ENCODE assay signal across 17 cellular contexts in genomic region chr1:170669586-170670332, GRCh38. TPM values are rescaled to one million over a fixed set of nuclear protein-coding genes. Genes with fewer than 3 reads are reported as not detected.
DNase-seq lines count a peak whose midpoint lies in the region; ATAC-seq and TF ChIP-seq lines count a peak whose summit lies in the region.
"Had no signal": no experiment of that assay in that cellular context is flagged by ENCODE, and none has a peak within 500 bp of the region (broad histone marks: within the 10 kb centered on the region; RNA-seq: fewer than 3 reads in every experiment).

No MANE protein-coding gene starts in this region.

- H3K4me1 ChIP-seq in ascending aorta (peaks cover 3 to 4% of the 10 kb centered on the region in 2 donors), iPS-15b (ENCODE audit: control insufficient read depth, insufficient read depth, low read length) (peaks cover 6% of the 10 kb centered on the region), skeletal muscle tissue (ENCODE audit: control insufficient read depth in 3 of 3, insufficient read depth in 3 of 3, low read length in 3 of 3) (peaks cover 38 to 49% (median 46%) of the 10 kb centered on the region in 3 donors)
- H3K4me1 ChIP-seq: parathyroid adenoma had no signal

- H3K27ac ChIP-seq in ascending aorta, result peak overlapping the region; percentile 23 to 28
- peak overlapping the region; percentile 92 for H3K27ac ChIP-seq in skeletal muscle tissue (ENCODE audit: low read depth, low read length)
- H3K27ac ChIP-seq: HL-60 had no signal

- H3K4me3 ChIP-seq in AG09309 (ENCODE audit: control insufficient read depth, low read depth, low read length), result peak overlapping the region; percentile 91
- peak overlapping the region in 1 of 2 donors; percentile 23 for H3K4me3 ChIP-seq in ascending aorta
- H3K4me3 ChIP-seq in iPS-15b (ENCODE audit: low read depth, low read length), result peak overlapping the region; percentile 9
- peak overlapping the region in 2 of 3 donors; percentile 38 to 42 for H3K4me3 ChIP-seq in skeletal muscle tissue (ENCODE audit: low read length in 3 of 3)

- H3K9me3 ChIP-seq in ascending aorta, result no peaks in the 10 kb centered on the region
- no peaks in the 10 kb centered on the region for H3K9me3 ChIP-seq in iPS-15b (ENCODE audit: control insufficient read depth, insufficient read depth, low read length)
- no peaks in the 10 kb centered on the region for H3K9me3 ChIP-seq in skeletal muscle tissue (ENCODE audit: control insufficient read depth in 3 of 3, low read length in 3 of 3)
- H3K9me3 ChIP-seq: left ventricle myocardium inferior had no signal

- TF ChIP-seq CTCF in AG09309 (IDR thresholded peaks at IDR 0.05; ENCODE audit: control insufficient read depth, insufficient read depth, low read depth, low read length, missing control alignments), result no peak
- no peak for TF ChIP-seq CTCF in ascending aorta (IDR thresholded peaks at IDR 0.05)

- no peak for DNase-seq in AG09309 (ENCODE audit: low read depth)
- no peak for DNase-seq in ascending aorta (ENCODE audit: low spot score in 2 of 2)
- DNase-seq in DMS 273 treated with DMSO at 0.1 percent for 48 hours (lab: John Stamatoyannopoulos, UW), result no peak
- no peak for DNase-seq in activated CD4-positive, alpha-beta T cell treated with anti-CD3 and anti-CD28 coated beads, Interleukin-2, amount 50 U/mL, for 1 hour
- DNase-seq in HuH-7.5 (ENCODE audit: low spot score), result no peak
- DNase-seq: activated CD4-positive, alpha-beta T cell treated with anti-CD3 and anti-CD28 coated beads for 36 hours; anterior cingulate cortex; left ventricle myocardium inferior; MV-4-11; NCI-H2029; NCI-H510A; RPMI8226 had no signal

- H3K27me3 ChIP-seq in ascending aorta, result no peaks in the 10 kb centered on the region
- H3K27me3 ChIP-seq in iPS-15b (ENCODE audit: control insufficient read depth, insufficient read depth, low read length), result peaks cover 93% of the 10 kb centered on the region
- H3K27me3 ChIP-seq in skeletal muscle tissue (ENCODE audit: control insufficient read depth in 3 of 3, insufficient read depth in 3 of 3, low read length in 3 of 3), result peaks cover 0 to 5% (median 0%) of the 10 kb centered on the region in 3 donors

- ATAC-seq in HG03159 (IDR thresholded peaks at IDR 0.05; ENCODE audit: unreplicated experiment), result no peak
- ATAC-seq: activated CD4-positive, alpha-beta T cell treated with anti-CD3 and anti-CD28 coated beads for 36 hours had no signal

- intact Hi-C loops in ascending aorta (cut with DNase I), result loop anchor here (10.0 kb wide), 2 partner anchors 105 to 595 kb away; partner anchors contain the start of gene KIFAP3

- H3K36me3 ChIP-seq in ascending aorta (peaks cover 0 to 10% of the 10 kb centered on the region in 2 donors), iPS-15b (ENCODE audit: control insufficient read depth, insufficient read depth, low read length) (no peaks in the 10 kb centered on the region), skeletal muscle tissue (ENCODE audit: control insufficient read depth in 3 of 3, insufficient read depth in 3 of 3, low read length in 3 of 3) (peaks cover 0 to 23% (median 3%) of the 10 kb centered on the region in 3 donors)
- H3K36me3 ChIP-seq: left ventricle myocardium inferior had no signal

- H3K9ac ChIP-seq in iPS-15b (ENCODE audit: low read depth, low read length) (no peak overlapping the region), skeletal muscle tissue (ENCODE audit: low read depth in 1 of 3, low read length in 3 of 3) (peak overlapping the region in 2 of 3 donors; percentile 41 to 46)
- H3K9ac ChIP-seq: parathyroid adenoma had no signal

RNA-seq across cellular contexts. Expression of gene PRRX1, which starts 5.8 kb away (rescaled TPM):
- total RNA-seq in ascending aorta (123 TPM), skeletal muscle tissue (127 TPM)
- total RNA-seq: activated CD4-positive, alpha-beta T cell treated with anti-CD3 and anti-CD28 coated beads for 36 hours had no signal
